9 cellular contexts compared by ENCODE assay signal in the genomic region with DNA sequence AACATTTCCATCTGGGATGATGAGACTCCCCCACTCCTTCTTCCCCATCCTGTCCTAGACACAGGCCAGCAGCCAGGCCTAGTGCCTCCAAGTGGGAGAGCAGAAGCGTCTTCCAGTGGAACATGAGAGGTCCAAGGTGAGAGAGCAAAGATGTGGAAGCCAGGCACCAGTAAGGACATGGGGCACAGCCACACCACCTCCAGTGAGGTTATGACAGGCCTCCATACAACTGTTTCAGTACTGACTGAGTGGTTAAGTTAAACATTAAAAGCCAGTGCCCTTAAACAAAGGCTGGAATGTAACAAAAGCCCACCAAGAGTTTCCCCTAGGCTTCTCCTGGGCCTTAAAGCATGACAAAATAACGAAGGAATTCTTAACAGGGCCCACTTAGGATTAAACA. TPM values are rescaled to one million over a fixed set of nuclear protein-coding genes. Genes with fewer than 3 reads are reported as not detected.
DNase-seq lines count a peak whose midpoint lies in the region; ATAC-seq, FAIRE-seq and TF ChIP-seq lines count a peak whose summit lies in the region.
"Had no signal": no experiment of that assay in that cellular context is flagged by ENCODE, and none has a peak within 500 bp of the region (broad histone marks: within the 10 kb centered on the region; RNA-seq: fewer than 3 reads in every experiment).

No MANE protein-coding gene starts in this region.

- TF ChIP-seq POLR2A in HepG2 (IDR thresholded peaks at IDR 0.05; ENCODE audit: insufficient read depth in 1 of 2, low read depth in 2 of 2, low read length in 2 of 2) (no peak), right lobe of liver (IDR thresholded peaks at IDR 0.05) (no peak)

- BruUV-seq in HepG2 (replicated peaks; lab: Mats Ljungman, UMichigan): no TSS peak
- no TSS peak for BruUV-seq in A673 (replicated peaks; lab: Mats Ljungman, UMichigan)

- no peaks in the 10 kb centered on the region for H3K9me3 ChIP-seq in HepG2 (ENCODE audit: low read length)
- no peaks in the 10 kb centered on the region for H3K9me3 ChIP-seq in right lobe of liver
- H3K9me3 ChIP-seq in HUES6 (ENCODE audit: control insufficient read depth, insufficient read depth, low read depth, low read length): no peaks in the 10 kb centered on the region
- H3K9me3 ChIP-seq in effector memory CD4-positive, alpha-beta T cell (ENCODE audit: control insufficient read depth, low read length): no peaks in the 10 kb centered on the region
- no peaks in the 10 kb centered on the region for H3K9me3 ChIP-seq in A673 (ENCODE audit: low read depth, low read length, poor library complexity, severe bottlenecking)

- H3K4me1 ChIP-seq in HepG2 (ENCODE audit: insufficient read depth, low read length): peaks cover 63% of the 10 kb centered on the region
- peaks cover 0 to 27% (median 4%) of the 10 kb centered on the region in 4 donors for H3K4me1 ChIP-seq in right lobe of liver
- H3K4me1 ChIP-seq in HUES6 (ENCODE audit: control insufficient read depth, insufficient read depth, low read length): peaks cover 29% of the 10 kb centered on the region
- peaks cover 51% of the 10 kb centered on the region for H3K4me1 ChIP-seq in effector memory CD4-positive, alpha-beta T cell (ENCODE audit: control insufficient read depth, insufficient read depth, low read length, poor library complexity, severe bottlenecking)
- peaks cover 14% of the 10 kb centered on the region for H3K4me1 ChIP-seq in A673 (ENCODE audit: insufficient read depth, low read length, poor library complexity, severe bottlenecking)

- no peaks in the 10 kb centered on the region for H4K20me1 ChIP-seq in HepG2 (ENCODE audit: insufficient read depth, low read length)

- in situ Hi-C loops in HepG2 (cut with HindIII; ENCODE audit: extremely low pct_ligation_motif_present, low pct_unique_long_range_greater_than_20kb): no loop called here

- H3K27me3 ChIP-seq in HepG2 (ENCODE audit: control insufficient read depth in 1 of 2, insufficient read depth in 2 of 2, low read length in 2 of 2) (no peaks in the 10 kb centered on the region), right lobe of liver (no peaks in the 10 kb centered on the region), HUES6 (ENCODE audit: control insufficient read depth, insufficient read depth, low read length) (no peaks in the 10 kb centered on the region), A673 (replicated peaks; ENCODE audit: insufficient read depth, low read depth, low read length, poor library complexity) (no peaks in the 10 kb centered on the region)
- H3K27me3 ChIP-seq in effector memory CD4-positive, alpha-beta T cell (replicated peaks; ENCODE audit: control insufficient read depth, insufficient read depth, low read length, poor library complexity, severe bottlenecking): no peaks in the 10 kb centered on the region

- TF ChIP-seq CTCF in HepG2 (CRISPR knock-in tag; IDR thresholded peaks at IDR 0.05): no peak
- TF ChIP-seq CTCF in right lobe of liver (IDR thresholded peaks at IDR 0.05): no peak
- no peak for TF ChIP-seq CTCF in A673 (conservative IDR thresholded peaks at IDR 0.05; ENCODE audit: low read depth, low read length)

- TF ChIP-seq RAD21 in HepG2 (CRISPR knock-in tag; IDR thresholded peaks at IDR 0.05): no peak

- TF ChIP-seq EP300 in HepG2 (IDR thresholded peaks at IDR 0.05; ENCODE audit: low read depth in 2 of 2, low read length in 2 of 2) (no peak), HepG2 (CRISPR knock-in tag; IDR thresholded peaks at IDR 0.05; ENCODE audit: borderline replicate concordance) (no peak)

- H3K36me3 ChIP-seq in HepG2 (replicated peaks in 1 of 2; ENCODE audit: control insufficient read depth in 1 of 2, insufficient read depth in 2 of 2, low read length in 2 of 2) (peaks cover 7 to 32% of the 10 kb centered on the region in 2 experiments; a peak in 4 of 5 replicates), right lobe of liver (peaks cover 0 to 32% (median 3%) of the 10 kb centered on the region in 4 donors), HUES6 (ENCODE audit: control insufficient read depth, insufficient read depth, low read length) (peaks cover 68% of the 10 kb centered on the region), A673 (ENCODE audit: insufficient read depth, low read length, poor library complexity, severe bottlenecking) (peaks cover 63% of the 10 kb centered on the region)
- H3K36me3 ChIP-seq in effector memory CD4-positive, alpha-beta T cell (ENCODE audit: control insufficient read depth, insufficient read depth, low read length): peaks cover 34% of the 10 kb centered on the region

- H3K4me3 ChIP-seq in HepG2 (replicated peaks in 1 of 3; ENCODE audit: insufficient read depth in 1 of 3, low read depth in 2 of 3, low read length in 3 of 3) (peak overlapping the region in 2 of 3 experiments; percentile 3 to 40; a peak in 2 of 6 replicates), right lobe of liver (no peak overlapping the region), HUES6 (ENCODE audit: low read depth, low read length) (peak overlapping the region; percentile 1; the same call in 1 of the 2 replicates), A673 (ENCODE audit: low read depth, low read length, poor library complexity, severe bottlenecking) (no peak overlapping the region)
- H3K4me3 ChIP-seq in effector memory CD4-positive, alpha-beta T cell (ENCODE audit: insufficient read depth, low read depth, low read length, poor library complexity, severe bottlenecking): peak overlapping the region; percentile 20

- H2AFZ ChIP-seq in HepG2 (ENCODE audit: low read length): no peak overlapping the region

- H3K4me2 ChIP-seq in HepG2 (ENCODE audit: low read depth, low read length): peak overlapping the region; percentile 65

- ATAC-seq in HepG2 (peak; percentile 86), right lobe of liver (no peak), HG02884 (IDR thresholded peaks at IDR 0.05; ENCODE audit: unreplicated experiment) (no peak), sciatic nerve (no peak)

- POLR2A ChIA-PET in HepG2 (lab: Yijun Ruan, JAX) (no interaction called here), A673 (lab: Charles Lee; ENCODE audit: low non-redundant PET) (no interaction called here)

- intact Hi-C loops in HepG2 (cut with micrococcal nuclease; ENCODE audit: unreplicated experiment): loop anchor here (2.0 kb wide), 1 partner anchor 37 kb away; a partner anchor contains a TSS
- intact Hi-C loops in right lobe of liver (cut with DNase I): no loop called here
- intact Hi-C loops in A673 (cut with micrococcal nuclease; ENCODE audit: unreplicated experiment): no loop called here
- intact Hi-C loops in sciatic nerve (cut with DNase I): no loop called here

- DNase-seq in HepG2 (ENCODE audit: low spot score) (peak; percentile 40), right lobe of liver (no peak), A673 (ENCODE audit: low spot score) (no peak), NCI-H2227 treated with DMSO at 0.1 percent for 48 hours (lab: John Stamatoyannopoulos, UW) (no peak), sciatic nerve (ENCODE audit: low spot score) (no peak)
- DNase-seq in effector memory CD4-positive, alpha-beta T cell: no peak
- DNase-seq: erythroblast had no signal

- peak; percentile 86 for FAIRE-seq in HepG2 (lab: Jason Lieb, UNC)

- no peak overlapping the region for H3K9ac ChIP-seq in HepG2 (ENCODE audit: insufficient read depth, low read depth, low read length)
- no peak overlapping the region for H3K9ac ChIP-seq in HUES6 (ENCODE audit: low read length)

- CTCF ChIA-PET in HepG2 (lab: Yijun Ruan, JAX; ENCODE audit: low intra/inter-chr PET ratio, low total read pairs): no interaction called here
- CTCF ChIA-PET in A673 (lab: Charles Lee): no interaction called here

- H3K79me2 ChIP-seq in HepG2 (ENCODE audit: insufficient read depth, low read length): peaks cover 22% of the 10 kb centered on the region

- peak overlapping the region; percentile 36 for H3K27ac ChIP-seq in HepG2 (ENCODE audit: extremely low read length, insufficient read depth, low read length)
- H3K27ac ChIP-seq in right lobe of liver: no peak overlapping the region
- no peak overlapping the region for H3K27ac ChIP-seq in HUES6 (ENCODE audit: low read depth, low read length)
- H3K27ac ChIP-seq in effector memory CD4-positive, alpha-beta T cell (ENCODE audit: insufficient read depth, low read length, poor library complexity, severe bottlenecking): peak overlapping the region; percentile 0
- no peak overlapping the region for H3K27ac ChIP-seq in A673 (ENCODE audit: low read depth, low read length, poor library complexity, severe bottlenecking)

- 29% methylated on average over 2 of the region's 2 CpGs for WGBS in HepG2 (ENCODE audit: low lambda C conversion rate)
- WGBS in right lobe of liver (ENCODE audit: insufficient coverage, low coverage, low lambda C conversion rate, missing lambda C conversion rate): 54% methylated on average over 1 of the region's 2 CpGs

RNA-seq across cellular contexts. Expression of a gene that starts 5.3 kb away (rescaled TPM):
- total RNA-seq in HepG2 (2016; rRNA removed; fragmentation: Illumina TruSeq; extraction: Trizol): 6.2 and 8.7 TPM in 2 replicates
- 1.1 and 1.2 TPM in 2 replicates for total RNA-seq in HepG2 (2016; cell fraction: cytosol; rRNA removed; fragmentation: Illumina TruSeq; extraction: Trizol; ENCODE audit: low read depth)
- 6.7 and 8.3 TPM in 2 replicates for total RNA-seq in HepG2 (2016; cell fraction: insoluble cytoplasmic fraction; rRNA removed; fragmentation: Illumina TruSeq; extraction: Trizol)
- 4.0 and 4.6 TPM in 2 replicates for total RNA-seq in HepG2 (2016; cell fraction: membrane; rRNA removed; fragmentation: Illumina TruSeq; extraction: Trizol)
- total RNA-seq in HepG2 (2016; cell fraction: nucleus; rRNA removed; fragmentation: Illumina TruSeq; extraction: Trizol): 5.4 and 5.8 TPM in 2 replicates
- polyA plus RNA-seq in HepG2 (2011; rRNA removed): 1.5 and 1.6 TPM in 2 replicates
- polyA plus RNA-seq in HepG2 (2011; cell fraction: cytosol; rRNA removed): 1.0 and 1.4 TPM in 2 replicates
- polyA plus RNA-seq in HepG2 (2011; cell fraction: nucleus; rRNA removed): 1.5 and 1.7 TPM in 2 replicates
- polyA plus RNA-seq in HepG2 (2012): 2.3 and 2.8 TPM in 2 replicates
- 0.88 and 0.89 TPM in 2 replicates for polyA plus RNA-seq in HepG2 (2016; cell fraction: cytosol; fragmentation: Illumina TruSeq; extraction: Trizol; ENCODE audit: low read depth)
- polyA plus RNA-seq in HepG2 (2016; cell fraction: insoluble cytoplasmic fraction; fragmentation: Illumina TruSeq; extraction: Trizol; ENCODE audit: low read depth): 6.1 and 6.3 TPM in 2 replicates
- polyA plus RNA-seq in HepG2 (2016; cell fraction: membrane; fragmentation: Illumina TruSeq; extraction: Trizol; ENCODE audit: low read depth): 1.9 and 2.0 TPM in 2 replicates
- 7.1 and 7.4 TPM in 2 replicates for polyA plus RNA-seq in HepG2 (2016; cell fraction: nucleus; fragmentation: Illumina TruSeq; extraction: Trizol; ENCODE audit: insufficient read depth, low read depth)
- 1.3 and 9.1 TPM in 2 replicates for polyA minus RNA-seq in HepG2 (2011; rRNA and poly(A)+ RNA removed; ENCODE audit: low replicate concordance)
- 2.5 and 3.1 TPM in 2 replicates for polyA minus RNA-seq in HepG2 (2011; cell fraction: cytosol; rRNA and poly(A)+ RNA removed)
- 4.1 and 4.4 TPM in 2 replicates for polyA minus RNA-seq in HepG2 (2011; cell fraction: nucleus; rRNA and poly(A)+ RNA removed)
- 1 to 10 TPM; 2.4 to 3.6 (median 2.7) TPM for total RNA-seq in right lobe of liver
- total RNA-seq in A673 (2021): 12.9 and 15.5 TPM in 2 replicates
- total RNA-seq in sciatic nerve: 9.9 TPM

RNA-seq across cellular contexts. Expression of a gene that starts 22.2 kb away (rescaled TPM):
- total RNA-seq in HepG2 (2016; rRNA removed; fragmentation: Illumina TruSeq; extraction: Trizol) (1.9 and 6.9 TPM in 2 replicates), right lobe of liver (10 to 100 TPM in 2 of 6 experiments, 1 to 10 TPM in 4; 1.4 to 11.7 (median 5.2) TPM), A673 (2021) (4.8 and 8.1 TPM in 2 replicates), sciatic nerve (53.9 TPM)
- total RNA-seq in HepG2 (2016; cell fraction: cytosol; rRNA removed; fragmentation: Illumina TruSeq; extraction: Trizol; ENCODE audit: low read depth): 1.1 and 2.9 TPM in 2 replicates
- 2.2 and 7.5 TPM in 2 replicates for total RNA-seq in HepG2 (2016; cell fraction: insoluble cytoplasmic fraction; rRNA removed; fragmentation: Illumina TruSeq; extraction: Trizol)
- 0.87 and 1.4 TPM in 2 replicates for total RNA-seq in HepG2 (2016; cell fraction: membrane; rRNA removed; fragmentation: Illumina TruSeq; extraction: Trizol)
- total RNA-seq in HepG2 (2016; cell fraction: nucleus; rRNA removed; fragmentation: Illumina TruSeq; extraction: Trizol): 10.6 and 12.0 TPM in 2 replicates
- polyA plus RNA-seq in HepG2 (2011; rRNA removed): 39.0 and 48.0 TPM in 2 replicates
- 6.7 and 9.8 TPM in 2 replicates for polyA plus RNA-seq in HepG2 (2011; cell fraction: cytosol; rRNA removed)
- 432 and 521 TPM in 2 replicates for polyA plus RNA-seq in HepG2 (2011; cell fraction: nucleus; rRNA removed)
- polyA plus RNA-seq in HepG2 (2012): 10.5 and 18.1 TPM in 2 replicates
- polyA plus RNA-seq in HepG2 (2016; cell fraction: cytosol; fragmentation: Illumina TruSeq; extraction: Trizol; ENCODE audit: low read depth): 0.25 and 0.36 TPM in 2 replicates
- polyA plus RNA-seq in HepG2 (2016; cell fraction: insoluble cytoplasmic fraction; fragmentation: Illumina TruSeq; extraction: Trizol; ENCODE audit: low read depth): 2.0 and 2.3 TPM in 2 replicates
- polyA plus RNA-seq in HepG2 (2016; cell fraction: membrane; fragmentation: Illumina TruSeq; extraction: Trizol; ENCODE audit: low read depth): 0.81 and 0.95 TPM in 2 replicates
- polyA plus RNA-seq in HepG2 (2016; cell fraction: nucleus; fragmentation: Illumina TruSeq; extraction: Trizol; ENCODE audit: insufficient read depth, low read depth): 40.3 and 54.1 TPM in 2 replicates
- polyA minus RNA-seq in HepG2 (2011; rRNA and poly(A)+ RNA removed; ENCODE audit: low replicate concordance): 6.9 and 18.4 TPM in 2 replicates
- 4.7 and 5.5 TPM in 2 replicates for polyA minus RNA-seq in HepG2 (2011; cell fraction: cytosol; rRNA and poly(A)+ RNA removed)
- polyA minus RNA-seq in HepG2 (2011; cell fraction: nucleus; rRNA and poly(A)+ RNA removed): 36.2 and 38.4 TPM in 2 replicates

RNA-seq across cellular contexts. Expression of a gene that starts 37.2 kb away (rescaled TPM):
- 6.7 and 10.6 TPM in 2 replicates for total RNA-seq in HepG2 (2016; rRNA removed; fragmentation: Illumina TruSeq; extraction: Trizol)
- 4.6 and 5.2 TPM in 2 replicates for total RNA-seq in HepG2 (2016; cell fraction: cytosol; rRNA removed; fragmentation: Illumina TruSeq; extraction: Trizol; ENCODE audit: low read depth)
- 7.4 and 12.3 TPM in 2 replicates for total RNA-seq in HepG2 (2016; cell fraction: insoluble cytoplasmic fraction; rRNA removed; fragmentation: Illumina TruSeq; extraction: Trizol)
- 8.5 and 8.7 TPM in 2 replicates for total RNA-seq in HepG2 (2016; cell fraction: membrane; rRNA removed; fragmentation: Illumina TruSeq; extraction: Trizol)
- 12.1 and 13.9 TPM in 2 replicates for total RNA-seq in HepG2 (2016; cell fraction: nucleus; rRNA removed; fragmentation: Illumina TruSeq; extraction: Trizol)
- 5.9 and 6.9 TPM in 2 replicates for polyA plus RNA-seq in HepG2 (2011; rRNA removed)
- polyA plus RNA-seq in HepG2 (2011; cell fraction: cytosol; rRNA removed): 5.0 and 5.8 TPM in 2 replicates
- polyA plus RNA-seq in HepG2 (2011; cell fraction: nucleus; rRNA removed): 15.0 and 17.9 TPM in 2 replicates
- polyA plus RNA-seq in HepG2 (2012): 2.4 and 4.1 TPM in 2 replicates
- polyA plus RNA-seq in HepG2 (2016; cell fraction: cytosol; fragmentation: Illumina TruSeq; extraction: Trizol; ENCODE audit: low read depth): 5.7 and 6.5 TPM in 2 replicates
- 7.1 and 7.3 TPM in 2 replicates for polyA plus RNA-seq in HepG2 (2016; cell fraction: insoluble cytoplasmic fraction; fragmentation: Illumina TruSeq; extraction: Trizol; ENCODE audit: low read depth)
- polyA plus RNA-seq in HepG2 (2016; cell fraction: membrane; fragmentation: Illumina TruSeq; extraction: Trizol; ENCODE audit: low read depth): 5.9 and 8.0 TPM in 2 replicates
- polyA plus RNA-seq in HepG2 (2016; cell fraction: nucleus; fragmentation: Illumina TruSeq; extraction: Trizol; ENCODE audit: insufficient read depth, low read depth): 13.1 and 18.5 TPM in 2 replicates
- 8.7 and 50.0 TPM in 2 replicates for polyA minus RNA-seq in HepG2 (2011; rRNA and poly(A)+ RNA removed; ENCODE audit: low replicate concordance)
- 1.8 and 3.3 TPM in 2 replicates for polyA minus RNA-seq in HepG2 (2011; cell fraction: cytosol; rRNA and poly(A)+ RNA removed)
- polyA minus RNA-seq in HepG2 (2011; cell fraction: nucleus; rRNA and poly(A)+ RNA removed): 15.7 and 21.8 TPM in 2 replicates
- 1 to 10 TPM; 3.2 to 7.7 (median 4.0) TPM for total RNA-seq in right lobe of liver
- total RNA-seq in A673 (2021): 8.6 and 11.6 TPM in 2 replicates
- 11.7 TPM for total RNA-seq in sciatic nerve

RNA-seq across cellular contexts. Expression of a gene that starts 37.3 kb away (rescaled TPM):
- total RNA-seq in HepG2 (2016; rRNA removed; fragmentation: Illumina TruSeq; extraction: Trizol): 0.22 TPM in 1 of 2 replicates, not detected in the other
- not detected in 2 replicates for total RNA-seq in HepG2 (2016; cell fraction: cytosol; rRNA removed; fragmentation: Illumina TruSeq; extraction: Trizol; ENCODE audit: low read depth)
- 0.16 and 0.48 TPM in 2 replicates for total RNA-seq in HepG2 (2016; cell fraction: insoluble cytoplasmic fraction; rRNA removed; fragmentation: Illumina TruSeq; extraction: Trizol)
- 0.19 TPM in 1 of 2 replicates, not detected in the other for total RNA-seq in HepG2 (2016; cell fraction: membrane; rRNA removed; fragmentation: Illumina TruSeq; extraction: Trizol)
- not detected in 2 replicates for total RNA-seq in HepG2 (2016; cell fraction: nucleus; rRNA removed; fragmentation: Illumina TruSeq; extraction: Trizol)
- 0.01 and 0.46 TPM in 2 replicates for polyA plus RNA-seq in HepG2 (2011; rRNA removed)
- polyA plus RNA-seq in HepG2 (2011; cell fraction: cytosol; rRNA removed): 0.05 and 0.12 TPM in 2 replicates
- polyA plus RNA-seq in HepG2 (2011; cell fraction: nucleus; rRNA removed): not detected in 2 replicates
- polyA plus RNA-seq in HepG2 (2012): 0.11 TPM in 1 of 2 replicates, not detected in the other
- 0.31 TPM in 1 of 2 replicates, not detected in the other for polyA plus RNA-seq in HepG2 (2016; cell fraction: cytosol; fragmentation: Illumina TruSeq; extraction: Trizol; ENCODE audit: low read depth)
- not detected in 2 replicates for polyA plus RNA-seq in HepG2 (2016; cell fraction: insoluble cytoplasmic fraction; fragmentation: Illumina TruSeq; extraction: Trizol; ENCODE audit: low read depth)
- polyA plus RNA-seq in HepG2 (2016; cell fraction: membrane; fragmentation: Illumina TruSeq; extraction: Trizol; ENCODE audit: low read depth): 0.13 TPM in 1 of 2 replicates, not detected in the other
- not detected in 2 replicates for polyA plus RNA-seq in HepG2 (2016; cell fraction: nucleus; fragmentation: Illumina TruSeq; extraction: Trizol; ENCODE audit: insufficient read depth, low read depth)
- polyA minus RNA-seq in HepG2 (2011; rRNA and poly(A)+ RNA removed; ENCODE audit: low replicate concordance): 0.87 TPM in 1 of 2 replicates, not detected in the other
- polyA minus RNA-seq in HepG2 (2011; cell fraction: cytosol; rRNA and poly(A)+ RNA removed): not detected in 2 replicates
- not detected in 2 replicates for polyA minus RNA-seq in HepG2 (2011; cell fraction: nucleus; rRNA and poly(A)+ RNA removed)
- under 1 TPM in 4 of 6 experiments, not detected in 2; 0.12 to 0.42 (median 0.33) TPM for total RNA-seq in right lobe of liver
- total RNA-seq in A673 (2021): 1.8 and 2.6 TPM in 2 replicates
- total RNA-seq in sciatic nerve: 7.1 TPM

Comparison
In these comparisons a context has a peak if more than half of its experiments do, and no peak if none do; other contexts are left out.
1. H3K27ac ChIP-seq: peak in HepG2 (single experiment) and effector memory CD4-positive, alpha-beta T cell (single experiment); none in right lobe of liver (0 of 3), HUES6 (single experiment) and A673 (single experiment).
2. H3K4me3 ChIP-seq: peak in HepG2 (2 of 3), HUES6 (single experiment) and effector memory CD4-positive, alpha-beta T cell (single experiment); none in right lobe of liver (0 of 3) and A673 (single experiment).